ENCODE assay signal across 8 cellular contexts in the genomic region with DNA sequence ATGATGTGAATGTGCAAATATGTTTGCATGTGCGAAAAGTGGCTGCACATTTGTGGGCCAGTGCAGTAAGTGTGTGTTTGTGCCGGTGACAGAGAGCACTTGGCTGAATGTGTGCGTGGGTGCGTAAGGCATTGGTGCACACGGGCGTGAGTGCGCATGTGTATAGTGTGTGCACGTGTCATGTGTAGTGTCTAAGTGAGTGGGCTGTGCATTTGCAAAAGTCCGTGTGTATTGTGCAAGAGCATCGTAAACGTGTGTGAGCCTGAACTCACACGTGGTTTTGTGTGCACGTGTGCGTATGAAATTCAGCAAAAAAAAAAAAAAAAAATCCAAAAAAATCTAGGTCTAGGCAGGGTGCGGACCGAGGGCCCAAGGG. TPM values are rescaled to one million over a fixed set of nuclear protein-coding genes. Genes with fewer than 3 reads are reported as not detected.
DNase-seq lines count a peak whose midpoint lies in the region; ATAC-seq and TF ChIP-seq lines count a peak whose summit lies in the region.

No MANE protein-coding gene starts in this region.

- H3K27ac ChIP-seq in psoas muscle (no peak overlapping the region), SJCRH30 (no peak overlapping the region)

- TF ChIP-seq CTCF in psoas muscle (IDR thresholded peaks at IDR 0.05) = no peak

- peaks cover 21% of the 10 kb centered on the region for H3K4me1 Mint-ChIP-seq in central memory CD8-positive, alpha-beta T cell

- H3K9me3 ChIP-seq in psoas muscle = no peaks in the 10 kb centered on the region
- H3K9me3 ChIP-seq in SJCRH30 (replicated peaks) = no peaks in the 10 kb centered on the region

- ATAC-seq in GM19372 (IDR thresholded peaks at IDR 0.05; ENCODE audit: low read depth, unreplicated experiment) = peak; percentile 20
- ATAC-seq in HG03460 (IDR thresholded peaks at IDR 0.05; ENCODE audit: unreplicated experiment) = peak; percentile 24
- ATAC-seq in central memory CD8-positive, alpha-beta T cell (replicated peaks; ENCODE audit: extremely low read depth, poor library complexity, severe bottlenecking) = peak; percentile 43
- peak; percentile 14 to 43 (median 25) for ATAC-seq in psoas muscle

- peak overlapping the region; percentile 47 for H3K4me3 ChIP-seq in psoas muscle
- H3K4me3 ChIP-seq in SJCRH30 = no peak overlapping the region

- WGBS in psoas muscle, 3 donors = 19 to 25% (median 23%) methylated on average over 16 of the region's 16 CpGs

- peaks cover 8% of the 10 kb centered on the region for H3K36me3 Mint-ChIP-seq in central memory CD8-positive, alpha-beta T cell (ENCODE audit: insufficient read depth)

- no peak overlapping the region for H3K27ac Mint-ChIP-seq in central memory CD8-positive, alpha-beta T cell (ENCODE audit: low read depth)

- H3K27me3 ChIP-seq in psoas muscle (ENCODE audit: insufficient read depth in 3 of 3, low read length in 2 of 3) = peaks cover 6 to 81% (median 9%) of the 10 kb centered on the region in 3 donors
- no peaks in the 10 kb centered on the region for H3K27me3 ChIP-seq in SJCRH30

- H3K4me3 Mint-ChIP-seq in central memory CD8-positive, alpha-beta T cell = peak overlapping the region; percentile 45

- H3K9me3 Mint-ChIP-seq in central memory CD8-positive, alpha-beta T cell = no peaks in the 10 kb centered on the region

- peaks cover 88% of the 10 kb centered on the region for H3K27me3 Mint-ChIP-seq in central memory CD8-positive, alpha-beta T cell

- H3K36me3 ChIP-seq in psoas muscle (ENCODE audit: insufficient read depth in 1 of 2, low read depth in 1 of 2) (no peaks in the 10 kb centered on the region), SJCRH30 (no peaks in the 10 kb centered on the region)

- DNase-seq in central memory CD8-positive, alpha-beta T cell (ENCODE audit: low spot score in 2 of 2) = no peak
- DNase-seq in psoas muscle = no peak
- no peak for DNase-seq in SJCRH30
- DNase-seq in NK-92 treated with Interleukin-12 subunit alpha and Interleukin-12 subunit beta, amount 100 ng/mL, for 24 hours (lab: John Stamatoyannopoulos, UW) = no peak
- no peak for DNase-seq in retina
- no peak for DNase-seq in NK-92 (lab: John Stamatoyannopoulos, UW; ENCODE audit: unreplicated experiment)

- intact Hi-C loops in psoas muscle (cut with DNase I) = loop anchor here (2.0 to 10.0 kb wide), 5 partner anchors 301 to 1031 kb away; no protein-coding TSS in a partner anchor

- no peaks in the 10 kb centered on the region for H3K4me1 ChIP-seq in psoas muscle
- peaks cover 2% of the 10 kb centered on the region; the same call in 1 of the 2 replicates for H3K4me1 ChIP-seq in SJCRH30

RNA-seq across cellular contexts. Expression of gene EBF1, which starts 6.5 kb away (rescaled TPM):
- total RNA-seq in psoas muscle = 10 to 100 TPM in 1 of 4 donors, 1 to 10 TPM in 3; 4.5 to 13.2 (median 6.0) TPM
- 1 to 10 TPM; 1.8 to 2.5 (median 2.4) TPM for polyA plus RNA-seq in psoas muscle
- 11.9 and 12.5 TPM in 2 replicates for total RNA-seq in SJCRH30 (2014; rRNA removed; shearing (Covaris generic))
